Comparison of ENCODE assay signal across 8 cellular contexts in the genomic region with DNA sequence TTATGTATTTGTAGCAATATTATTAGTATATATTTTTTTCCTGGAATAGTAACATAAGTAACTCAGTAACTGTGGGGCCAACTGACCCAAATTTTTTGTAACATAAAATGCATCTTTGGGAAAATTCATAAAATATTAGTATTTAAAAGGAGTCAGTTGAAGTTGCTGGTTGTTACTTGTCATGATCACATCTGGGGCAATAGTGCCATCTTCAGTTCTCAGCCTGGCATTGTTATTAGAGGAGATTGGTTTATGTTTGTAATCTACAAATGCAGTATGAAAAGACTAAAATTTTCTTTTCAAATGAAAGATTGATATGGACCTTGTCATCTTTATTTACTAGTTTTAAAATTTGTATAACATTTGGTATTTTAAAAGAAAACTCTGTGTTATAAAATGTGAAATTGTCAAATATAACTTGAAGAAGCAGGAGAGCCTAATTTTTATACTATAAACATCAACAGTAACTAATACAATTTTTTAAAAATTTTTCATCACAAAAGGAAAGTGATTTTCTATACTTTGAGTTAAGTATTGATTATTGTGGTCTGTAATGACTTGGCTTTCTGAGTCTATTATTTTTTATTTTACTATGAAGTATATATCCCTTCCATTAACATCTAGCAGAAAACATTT. TPM values are rescaled to one million over a fixed set of nuclear protein-coding genes. Genes with fewer than 3 reads are reported as not detected.
DNase-seq lines count a peak whose midpoint lies in the region; FAIRE-seq and TF ChIP-seq lines count a peak whose summit lies in the region.

No MANE protein-coding gene starts in this region.

- DNase-seq in GM10266 (ENCODE audit: extremely low spot score) (peak; percentile 24), HPDE6-E6E7 (ENCODE audit: extremely low spot score) (peak; percentile 14), esophagus muscularis mucosa (ENCODE audit: extremely low spot score) (no peak), retinal pigment epithelial cell (ENCODE audit: low read depth) (peak; percentile 11), GM12892 (ENCODE audit: insufficient read length) (no peak), activated gamma-delta T cell treated with Interleukin-2 at 50 U/mL for 16 hours (no peak)

- no peak for TF ChIP-seq EP300 in esophagus muscularis mucosa (IDR thresholded peaks at IDR 0.05)

- TF ChIP-seq CTCF in GM10266 (IDR thresholded peaks at IDR 0.05; ENCODE audit: control insufficient read depth, insufficient read depth, low read depth, missing control alignments) (peak; percentile 51), OCI-LY1 (IDR thresholded peaks at IDR 0.05; ENCODE audit: low read length) (peak; percentile 75), esophagus muscularis mucosa (IDR thresholded peaks at IDR 0.05) (peak in 2 of 3 experiments; percentile 19 to 41), retinal pigment epithelial cell (conservative IDR thresholded peaks at IDR 0.05; ENCODE audit: low read depth, low read length) (peak; percentile 67)

- H2AFZ ChIP-seq in OCI-LY1 (ENCODE audit: low read length): no peak overlapping the region

- intact Hi-C loops in esophagus muscularis mucosa (cut with DNase I): no loop called here

- H3K27me3 ChIP-seq in OCI-LY1 (ENCODE audit: insufficient read depth, low read length): no peaks in the 10 kb centered on the region
- H3K27me3 ChIP-seq in esophagus muscularis mucosa: no peaks in the 10 kb centered on the region

- H3F3A ChIP-seq in OCI-LY1 (ENCODE audit: insufficient read depth, low read length): no peaks in the 10 kb centered on the region

- FAIRE-seq in A204.1 (lab: Jason Lieb, UNC) (peak; percentile 95), GM12892 (lab: Jason Lieb, UNC) (no peak)

- TF ChIP-seq POLR2A in esophagus muscularis mucosa (IDR thresholded peaks at IDR 0.05; ENCODE audit: low read depth): no peak
- TF ChIP-seq POLR2A in GM12892 (IDR thresholded peaks at IDR 0.05; ENCODE audit: low read depth, low read length): no peak

- H3K36me3 ChIP-seq in OCI-LY1 (ENCODE audit: insufficient read depth, low read length) (no peaks in the 10 kb centered on the region), esophagus muscularis mucosa (no peaks in the 10 kb centered on the region)

- no peak overlapping the region for H3K4me2 ChIP-seq in OCI-LY1 (ENCODE audit: low read length)

- H3K9ac ChIP-seq in OCI-LY1 (ENCODE audit: low read length): no peak overlapping the region

- H3K4me3 ChIP-seq in OCI-LY1 (ENCODE audit: low read depth, low read length, poor library complexity, severe bottlenecking) (no peak overlapping the region), esophagus muscularis mucosa (no peak overlapping the region), retinal pigment epithelial cell (ENCODE audit: low read length) (no peak overlapping the region)

- H3K4me1 ChIP-seq in OCI-LY1 (ENCODE audit: insufficient read depth, low read length, severe bottlenecking) (no peaks in the 10 kb centered on the region), esophagus muscularis mucosa (no peaks in the 10 kb centered on the region)

- no peaks in the 10 kb centered on the region for H4K20me1 ChIP-seq in OCI-LY1 (ENCODE audit: insufficient read depth, low read length)

- H3K79me2 ChIP-seq in OCI-LY1 (ENCODE audit: insufficient read depth, low read length): no peaks in the 10 kb centered on the region

- no peaks in the 10 kb centered on the region for H3K9me2 ChIP-seq in OCI-LY1 (ENCODE audit: low read depth, low read length)

- no peaks in the 10 kb centered on the region for H3K9me3 ChIP-seq in OCI-LY1 (ENCODE audit: low read length)
- H3K9me3 ChIP-seq in esophagus muscularis mucosa: no peaks in the 10 kb centered on the region

- no peak overlapping the region for H3K27ac ChIP-seq in OCI-LY1 (ENCODE audit: low read depth, low read length, poor library complexity, severe bottlenecking)
- H3K27ac ChIP-seq in esophagus muscularis mucosa (replicated peaks in 1 of 4): no peak overlapping the region

RNA-seq across cellular contexts. Expression of gene MLF1, which starts 38.8 kb away (rescaled TPM):
- total RNA-seq in esophagus muscularis mucosa: 10 to 100 TPM in 2 of 4 donors, 1 to 10 TPM in 2; 7.6 to 15.2 (median 9.9) TPM
- polyA plus RNA-seq in GM12892 (2012; ENCODE audit: missing spikeins): 3.5 TPM

Comparison
In these comparisons a context has a peak if more than half of its experiments do, and no peak if none do; other contexts are left out.
1. DNase-seq: peak in GM10266 (single experiment), HPDE6-E6E7 (single experiment) and retinal pigment epithelial cell (single experiment); none in esophagus muscularis mucosa (single experiment), GM12892 (single experiment) and activated gamma-delta T cell treated with Interleukin-2 at 50 U/mL for 16 hours (single experiment).
2. Peak in every context shown above with its lines, with median percentiles within 50 percentile points of each other: CTCF ChIP-seq.